In the genomic region with DNA sequence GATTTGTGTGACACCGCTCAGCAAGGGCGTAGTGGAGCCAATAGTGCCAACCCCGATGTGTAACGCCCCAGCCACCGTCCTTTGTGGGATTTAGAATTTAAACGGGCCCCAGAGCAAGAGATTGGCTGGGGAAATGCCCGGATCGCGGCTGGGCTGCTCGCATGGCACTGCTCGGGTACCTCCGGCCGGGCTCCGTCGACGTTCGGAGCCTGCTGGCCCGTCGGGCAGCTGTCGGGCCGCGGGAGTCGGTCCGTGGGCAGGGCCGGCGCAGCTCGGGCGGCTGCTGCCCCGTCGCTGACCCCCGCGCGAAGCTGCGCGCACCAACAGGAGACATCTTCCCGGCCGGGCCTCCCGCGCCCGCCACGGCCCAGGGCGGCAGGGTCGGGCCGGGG, we compare ENCODE assay signal across 8 cellular contexts. TPM values are rescaled to one million over a fixed set of nuclear protein-coding genes. Genes with fewer than 3 reads are reported as not detected.
DNase-seq lines count a peak whose midpoint lies in the region; ATAC-seq and TF ChIP-seq lines count a peak whose summit lies in the region.

No MANE protein-coding gene starts in this region.

- no peaks in the 10 kb centered on the region for H3F3A ChIP-seq in neural cell (ENCODE audit: insufficient read depth, low read length, poor library complexity, severe bottlenecking)

- no peaks in the 10 kb centered on the region for H4K20me1 ChIP-seq in neural cell (ENCODE audit: insufficient read depth)

- no peak for TF ChIP-seq RAD21 in neural cell (conservative IDR thresholded peaks at IDR 0.05)

- DNase-seq in AG08395 (ENCODE audit: low spot score) (peak; percentile 48), HT-29 (ENCODE audit: low spot score) (peak; percentile 39), activated T-cell treated with anti-CD3 and anti-CD28 coated beads for 48 hours (ENCODE audit: low read depth) (peak; percentile 41), vagina (ENCODE audit: extremely low spot score in 2 of 2) (no peak), dedifferentiated amniotic fluid mesenchymal stem cell (ENCODE audit: extremely low spot score) (no peak)

- peak overlapping the region; percentile 7 for H3K4me2 ChIP-seq in neural cell (ENCODE audit: low read length)

- H3K4me1 ChIP-seq in vagina: peaks cover 16% of the 10 kb centered on the region

- intact Hi-C loops in vagina (cut with DNase I): loop anchor here (2.0 kb wide), 1 partner anchor 121 kb away; no protein-coding TSS in a partner anchor

- H3K9me2 ChIP-seq in neural cell (ENCODE audit: insufficient read depth, low read length): no peaks in the 10 kb centered on the region

- peaks cover 30% of the 10 kb centered on the region for H3K79me2 ChIP-seq in neural cell (replicated peaks; ENCODE audit: insufficient read depth, low read length)

- H3K27me3 ChIP-seq in neural cell (ENCODE audit: insufficient read depth, low read depth, low read length) (no peaks in the 10 kb centered on the region), vagina (no peaks in the 10 kb centered on the region)

- H3K4me3 ChIP-seq in neural cell (ENCODE audit: low read length) (peak overlapping the region; percentile 0), vagina (peak overlapping the region; percentile 64 to 86)

- H3K9ac ChIP-seq in neural cell (ENCODE audit: low read length): no peak overlapping the region

- H3K36me3 ChIP-seq in neural cell (ENCODE audit: insufficient read depth, low read length) (no peaks in the 10 kb centered on the region), vagina (no peaks in the 10 kb centered on the region)

- TF ChIP-seq EP300 in neural cell (conservative IDR thresholded peaks at IDR 0.05; ENCODE audit: poor library complexity, severe bottlenecking): no peak

- TF ChIP-seq POLR2A in vagina (IDR thresholded peaks at IDR 0.05): no peak

- ATAC-seq in esophagus mucosa (peak; percentile 6), GM18498 (IDR thresholded peaks at IDR 0.05; ENCODE audit: unreplicated experiment) (no peak)

- no peak overlapping the region for H2AFZ ChIP-seq in neural cell (ENCODE audit: low read depth, low read length)

- H3K27ac ChIP-seq in neural cell (ENCODE audit: low read length) (peak overlapping the region; percentile 45), vagina (peak overlapping the region; percentile 96)

- TF ChIP-seq CTCF in neural cell (IDR thresholded peaks at IDR 0.05; ENCODE audit: poor library complexity, severe bottlenecking) (no peak), vagina (IDR thresholded peaks at IDR 0.05) (no peak)

- no peaks in the 10 kb centered on the region for H3K9me3 ChIP-seq in neural cell (ENCODE audit: low read length)
- H3K9me3 ChIP-seq in vagina: no peaks in the 10 kb centered on the region

TF ChIP-seq in neural cell, 6 proteins besides CTCF, POLR2A, EP300 and RAD21:
- TF ChIP-seq REST (IDR thresholded peaks at IDR 0.05; ENCODE audit: borderline replicate concordance) (no peak), SMC3 (conservative IDR thresholded peaks at IDR 0.05; ENCODE audit: poor library complexity) (no peak), MXI1 (conservative IDR thresholded peaks at IDR 0.05; ENCODE audit: poor library complexity, severe bottlenecking) (no peak), EZH2 (IDR thresholded peaks at IDR 0.05; ENCODE audit: borderline replicate concordance, insufficient read depth, low read length, poor library complexity, severe bottlenecking) (no peak), TAF1 (IDR thresholded peaks at IDR 0.05; ENCODE audit: low read depth) (no peak), POLR2AphosphoS5 (IDR thresholded peaks at IDR 0.05) (no peak)

RNA-seq across cellular contexts. Expression of gene KDM2A, which starts 1.4 kb away (rescaled TPM):
- total RNA-seq in HT-29 (2014; rRNA removed; shearing (Covaris generic)): 49.3 and 59.9 TPM in 2 replicates
- total RNA-seq in esophagus mucosa (67.2 TPM), vagina (51.8 TPM)
- polyA plus RNA-seq in neural cell: 10.3 and 12.4 TPM in 2 replicates
- polyA minus RNA-seq in neural cell: 51.6 and 61.5 TPM in 2 replicates

Comparison
In these comparisons a context has a peak if more than half of its experiments do, and no peak if none do; other contexts are left out.
1. DNase-seq: peak in AG08395 (single experiment), HT-29 (single experiment) and activated T-cell treated with anti-CD3 and anti-CD28 coated beads for 48 hours (single experiment); none in vagina (0 of 2) and dedifferentiated amniotic fluid mesenchymal stem cell (single experiment).